Comparison of ENCODE assay signal across 1 cellular context in genomic region chr5:53041740-53042139, GRCh38.
TF ChIP-seq lines count a peak whose summit lies in the region.

No MANE protein-coding gene starts in this region.

TF ChIP-seq in HEK293, 187 proteins besides CTCF, POLR2A, EP300 and RAD21:
- TF ChIP-seq SCRT2 (tag by site-specific recombination; IDR thresholded peaks at IDR 0.05): peak; percentile 64; the same call in 1 of the 2 replicates
- TF ChIP-seq ZNF747 (tag by site-specific recombination; IDR thresholded peaks at IDR 0.05): no peak
- TF ChIP-seq ZNF658 (tag by site-specific recombination; IDR thresholded peaks at IDR 0.05): no peak
